1 cellular context compared by ENCODE assay signal in the genomic region with DNA sequence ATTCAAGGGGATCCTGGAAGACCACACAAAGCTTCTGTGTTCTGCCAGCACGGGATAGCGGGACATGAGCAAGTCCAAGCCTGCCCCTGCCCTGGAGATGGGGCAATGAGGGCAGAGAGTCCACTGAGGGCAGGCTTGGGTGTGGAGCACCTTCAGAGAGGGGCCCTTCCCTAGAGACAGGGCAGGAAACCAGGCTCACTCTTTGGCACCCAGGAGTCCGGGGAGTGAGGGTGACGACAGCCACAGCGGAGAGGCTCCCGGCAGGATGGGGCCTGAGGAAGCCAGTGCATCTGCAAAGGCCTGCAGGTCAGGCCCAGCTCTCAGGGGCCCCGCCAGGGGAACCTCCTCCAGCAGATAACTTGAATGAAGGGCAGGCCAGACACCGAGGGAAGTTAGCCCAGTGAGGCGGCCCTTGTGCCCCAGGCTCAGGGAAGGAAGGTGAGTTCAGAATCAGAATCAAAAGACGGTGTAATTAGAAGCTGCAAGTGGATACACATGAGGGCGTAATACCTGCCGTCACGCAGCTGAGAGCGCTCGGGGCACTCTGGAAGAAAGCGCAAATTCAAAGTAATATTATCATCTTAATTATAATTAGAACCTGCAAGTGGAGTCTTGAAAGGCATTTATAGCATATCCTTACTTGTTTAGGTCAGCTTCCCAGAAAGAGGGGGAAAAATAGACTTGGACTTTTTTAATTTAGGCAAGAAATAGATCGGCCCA.
TF ChIP-seq lines count a peak whose summit lies in the region.

No MANE protein-coding gene starts in this region.

TF ChIP-seq in GM23338, 12 proteins besides CTCF, POLR2A, EP300 and RAD21 (continued from another document):
- TF ChIP-seq, protein P1, sequence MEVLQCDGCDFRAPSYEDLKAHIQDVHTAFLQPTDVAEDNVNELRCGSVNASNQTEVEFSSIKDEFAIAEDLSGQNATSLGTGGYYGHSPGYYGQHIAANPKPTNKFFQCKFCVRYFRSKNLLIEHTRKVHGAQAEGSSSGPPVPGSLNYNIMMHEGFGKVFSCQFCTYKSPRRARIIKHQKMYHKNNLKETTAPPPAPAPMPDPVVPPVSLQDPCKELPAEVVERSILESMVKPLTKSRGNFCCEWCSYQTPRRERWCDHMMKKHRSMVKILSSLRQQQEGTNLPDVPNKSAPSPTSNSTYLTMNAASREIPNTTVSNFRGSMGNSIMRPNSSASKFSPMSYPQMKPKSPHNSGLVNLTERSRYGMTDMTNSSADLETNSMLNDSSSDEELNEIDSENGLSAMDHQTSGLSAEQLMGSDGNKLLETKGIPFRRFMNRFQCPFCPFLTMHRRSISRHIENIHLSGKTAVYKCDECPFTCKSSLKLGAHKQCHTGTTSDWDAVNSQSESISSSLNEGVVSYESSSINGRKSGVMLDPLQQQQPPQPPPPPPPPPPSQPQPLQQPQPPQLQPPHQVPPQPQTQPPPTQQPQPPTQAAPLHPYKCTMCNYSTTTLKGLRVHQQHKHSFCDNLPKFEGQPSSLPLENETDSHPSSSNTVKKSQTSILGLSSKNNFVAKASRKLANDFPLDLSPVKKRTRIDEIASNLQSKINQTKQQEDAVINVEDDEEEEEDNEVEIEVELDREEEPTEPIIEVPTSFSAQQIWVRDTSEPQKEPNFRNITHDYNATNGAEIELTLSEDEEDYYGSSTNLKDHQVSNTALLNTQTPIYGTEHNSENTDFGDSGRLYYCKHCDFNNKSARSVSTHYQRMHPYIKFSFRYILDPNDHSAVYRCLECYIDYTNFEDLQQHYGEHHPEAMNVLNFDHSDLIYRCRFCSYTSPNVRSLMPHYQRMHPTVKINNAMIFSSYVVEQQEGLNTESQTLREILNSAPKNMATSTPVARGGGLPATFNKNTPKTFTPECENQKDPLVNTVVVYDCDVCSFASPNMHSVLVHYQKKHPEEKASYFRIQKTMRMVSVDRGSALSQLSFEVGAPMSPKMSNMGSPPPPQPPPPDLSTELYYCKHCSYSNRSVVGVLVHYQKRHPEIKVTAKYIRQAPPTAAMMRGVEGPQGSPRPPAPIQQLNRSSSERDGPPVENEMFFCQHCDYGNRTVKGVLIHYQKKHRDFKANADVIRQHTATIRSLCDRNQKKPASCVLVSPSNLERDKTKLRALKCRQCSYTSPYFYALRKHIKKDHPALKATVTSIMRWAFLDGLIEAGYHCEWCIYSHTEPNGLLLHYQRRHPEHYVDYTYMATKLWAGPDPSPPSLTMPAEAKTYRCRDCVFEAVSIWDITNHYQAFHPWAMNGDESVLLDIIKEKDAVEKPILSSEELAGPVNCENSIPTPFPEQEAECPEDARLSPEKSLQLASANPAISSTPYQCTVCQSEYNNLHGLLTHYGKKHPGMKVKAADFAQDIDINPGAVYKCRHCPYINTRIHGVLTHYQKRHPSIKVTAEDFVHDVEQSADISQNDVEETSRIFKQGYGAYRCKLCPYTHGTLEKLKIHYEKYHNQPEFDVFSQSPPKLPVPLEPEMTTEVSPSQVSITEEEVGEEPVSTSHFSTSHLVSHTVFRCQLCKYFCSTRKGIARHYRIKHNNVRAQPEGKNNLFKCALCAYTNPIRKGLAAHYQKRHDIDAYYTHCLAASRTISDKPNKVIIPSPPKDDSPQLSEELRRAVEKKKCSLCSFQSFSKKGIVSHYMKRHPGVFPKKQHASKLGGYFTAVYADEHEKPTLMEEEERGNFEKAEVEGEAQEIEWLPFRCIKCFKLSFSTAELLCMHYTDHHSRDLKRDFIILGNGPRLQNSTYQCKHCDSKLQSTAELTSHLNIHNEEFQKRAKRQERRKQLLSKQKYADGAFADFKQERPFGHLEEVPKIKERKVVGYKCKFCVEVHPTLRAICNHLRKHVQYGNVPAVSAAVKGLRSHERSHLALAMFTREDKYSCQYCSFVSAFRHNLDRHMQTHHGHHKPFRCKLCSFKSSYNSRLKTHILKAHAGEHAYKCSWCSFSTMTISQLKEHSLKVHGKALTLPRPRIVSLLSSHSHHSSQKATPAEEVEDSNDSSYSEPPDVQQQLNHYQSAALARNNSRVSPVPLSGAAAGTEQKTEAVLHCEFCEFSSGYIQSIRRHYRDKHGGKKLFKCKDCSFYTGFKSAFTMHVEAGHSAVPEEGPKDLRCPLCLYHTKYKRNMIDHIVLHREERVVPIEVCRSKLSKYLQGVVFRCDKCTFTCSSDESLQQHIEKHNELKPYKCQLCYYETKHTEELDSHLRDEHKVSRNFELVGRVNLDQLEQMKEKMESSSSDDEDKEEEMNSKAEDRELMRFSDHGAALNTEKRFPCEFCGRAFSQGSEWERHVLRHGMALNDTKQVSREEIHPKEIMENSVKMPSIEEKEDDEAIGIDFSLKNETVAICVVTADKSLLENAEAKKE (CRISPR knock-in tag; IDR thresholded peaks at IDR 0.05), result no peak
- TF ChIP-seq NANOG (IDR thresholded peaks at IDR 0.05; ENCODE audit: borderline replicate concordance) (no peak), ZNF331 (CRISPR knock-in tag; IDR thresholded peaks at IDR 0.05; ENCODE audit: low read depth) (no peak), POLR2AphosphoS5 (IDR thresholded peaks at IDR 0.05; ENCODE audit: low read depth) (no peak), CREB1 (CRISPR knock-in tag; IDR thresholded peaks at IDR 0.05; ENCODE audit: low read depth) (no peak), EZH2phosphoT487 (IDR thresholded peaks at IDR 0.05; ENCODE audit: unreplicated experiment) (no peak), STAT1 (IDR thresholded peaks at IDR 0.05; ENCODE audit: unreplicated experiment) (no peak), EZH2 (IDR thresholded peaks at IDR 0.05; ENCODE audit: low read depth, unreplicated experiment) (no peak), JUNB (IDR thresholded peaks at IDR 0.05; ENCODE audit: unreplicated experiment) (no peak), ETS1 (IDR thresholded peaks at IDR 0.05) (no peak)
- TF ChIP-seq, protein P2, sequence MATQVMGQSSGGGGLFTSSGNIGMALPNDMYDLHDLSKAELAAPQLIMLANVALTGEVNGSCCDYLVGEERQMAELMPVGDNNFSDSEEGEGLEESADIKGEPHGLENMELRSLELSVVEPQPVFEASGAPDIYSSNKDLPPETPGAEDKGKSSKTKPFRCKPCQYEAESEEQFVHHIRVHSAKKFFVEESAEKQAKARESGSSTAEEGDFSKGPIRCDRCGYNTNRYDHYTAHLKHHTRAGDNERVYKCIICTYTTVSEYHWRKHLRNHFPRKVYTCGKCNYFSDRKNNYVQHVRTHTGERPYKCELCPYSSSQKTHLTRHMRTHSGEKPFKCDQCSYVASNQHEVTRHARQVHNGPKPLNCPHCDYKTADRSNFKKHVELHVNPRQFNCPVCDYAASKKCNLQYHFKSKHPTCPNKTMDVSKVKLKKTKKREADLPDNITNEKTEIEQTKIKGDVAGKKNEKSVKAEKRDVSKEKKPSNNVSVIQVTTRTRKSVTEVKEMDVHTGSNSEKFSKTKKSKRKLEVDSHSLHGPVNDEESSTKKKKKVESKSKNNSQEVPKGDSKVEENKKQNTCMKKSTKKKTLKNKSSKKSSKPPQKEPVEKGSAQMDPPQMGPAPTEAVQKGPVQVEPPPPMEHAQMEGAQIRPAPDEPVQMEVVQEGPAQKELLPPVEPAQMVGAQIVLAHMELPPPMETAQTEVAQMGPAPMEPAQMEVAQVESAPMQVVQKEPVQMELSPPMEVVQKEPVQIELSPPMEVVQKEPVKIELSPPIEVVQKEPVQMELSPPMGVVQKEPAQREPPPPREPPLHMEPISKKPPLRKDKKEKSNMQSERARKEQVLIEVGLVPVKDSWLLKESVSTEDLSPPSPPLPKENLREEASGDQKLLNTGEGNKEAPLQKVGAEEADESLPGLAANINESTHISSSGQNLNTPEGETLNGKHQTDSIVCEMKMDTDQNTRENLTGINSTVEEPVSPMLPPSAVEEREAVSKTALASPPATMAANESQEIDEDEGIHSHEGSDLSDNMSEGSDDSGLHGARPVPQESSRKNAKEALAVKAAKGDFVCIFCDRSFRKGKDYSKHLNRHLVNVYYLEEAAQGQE (IDR thresholded peaks at IDR 0.05; ENCODE audit: unreplicated experiment), result no peak
TF ChIP-seq in GM23338: peak in this region for 0.
